Comparison of ENCODE assay signal across 1 cellular context in genomic region chr10:68155615-68156205, GRCh38.
TF ChIP-seq lines count a peak whose summit lies in the region.

No MANE protein-coding gene starts in this region.

TF ChIP-seq in HepG2, 621 proteins besides CTCF, POLR2A, EP300 and RAD21 (continued from another document):
- TF ChIP-seq ZNF383 (CRISPR knock-in tag; IDR thresholded peaks at IDR 0.05; ENCODE audit: borderline replicate concordance), result no peak
- TF ChIP-seq ZBTB3 (CRISPR knock-in tag; IDR thresholded peaks at IDR 0.05; ENCODE audit: borderline replicate concordance, low read depth), result no peak
- no peak for TF ChIP-seq SP4 (CRISPR knock-in tag; IDR thresholded peaks at IDR 0.05)
- no peak for TF ChIP-seq NFKB2 (CRISPR knock-in tag; IDR thresholded peaks at IDR 0.05; ENCODE audit: borderline replicate concordance)
